ENCODE assay signal across 18 cellular contexts in the genomic region with DNA sequence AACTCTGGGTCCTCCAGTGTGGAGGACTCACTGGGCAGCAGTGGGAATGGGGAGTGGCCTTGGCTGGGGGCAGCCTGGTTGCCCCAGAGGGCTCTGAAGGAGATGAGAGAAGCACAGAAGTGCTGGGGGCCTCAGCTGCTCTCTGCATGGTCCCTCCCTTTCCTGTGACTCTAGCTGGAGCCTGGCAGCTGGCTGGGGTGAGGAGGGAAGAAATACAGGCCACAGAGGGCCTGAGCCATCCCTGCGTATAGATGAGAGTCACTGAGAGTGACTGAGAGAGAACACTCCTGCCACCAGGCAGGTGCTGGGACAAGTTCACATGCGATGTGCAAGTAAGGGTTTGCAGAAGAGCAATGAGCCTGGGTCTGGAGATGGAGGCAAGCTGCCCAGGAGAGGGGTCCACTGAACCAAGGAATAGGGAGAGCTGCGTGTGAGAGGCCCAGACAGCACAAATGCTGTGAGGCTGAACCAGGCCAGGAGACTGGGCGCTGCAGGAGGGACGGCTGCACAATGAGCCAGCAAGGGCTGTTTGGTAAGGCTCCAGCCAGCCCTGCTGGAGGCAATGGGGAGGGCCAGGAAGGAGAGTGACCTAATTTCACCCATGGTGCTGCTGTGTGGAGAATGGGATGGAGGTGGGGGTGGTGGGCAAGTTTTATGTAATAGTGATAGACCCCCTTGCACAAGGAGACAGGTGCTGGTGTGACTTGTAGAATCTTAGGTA.
DNase-seq lines count a peak whose midpoint lies in the region; ATAC-seq and TF ChIP-seq lines count a peak whose summit lies in the region.
"Had no signal": no experiment of that assay in that cellular context is flagged by ENCODE, and none has a peak within 500 bp of the region (broad histone marks: within the 10 kb centered on the region; RNA-seq: fewer than 3 reads in every experiment).

No MANE protein-coding gene starts in this region.

- peak; percentile 29 for ATAC-seq in gastroesophageal sphincter
- ATAC-seq: GM12878, PC-3 had no signal

- H3K4me1 ChIP-seq in gastroesophageal sphincter (peaks cover 0 to 36% (median 4%) of the 10 kb centered on the region in 3 donors), PC-9 (replicated peaks; ENCODE audit: insufficient read depth) (no peaks in the 10 kb centered on the region)
- H3K4me1 ChIP-seq: BLaER1 had no signal

- no peak for TF ChIP-seq EP300 in gastroesophageal sphincter (IDR thresholded peaks at IDR 0.05)

- no peaks in the 10 kb centered on the region for H4K20me1 ChIP-seq in PC-9 (ENCODE audit: insufficient read depth)
- H4K20me1 ChIP-seq: BLaER1 had no signal

- no peaks in the 10 kb centered on the region for H3K9me3 ChIP-seq in gastroesophageal sphincter
- no peaks in the 10 kb centered on the region for H3K9me3 ChIP-seq in PC-9 (ENCODE audit: insufficient read depth, low read depth)
- H3K9me3 ChIP-seq: BLaER1, mucosa of descending colon, transverse colon had no signal

- POLR2A ChIA-PET in PC-9 (lab: Charles Lee; ENCODE audit: unreplicated experiment), result no interaction called here

- WGBS in gastroesophageal sphincter (ENCODE audit: low coverage in 1 of 2), 2 donors, result 29 to 35% methylated on average over 3 to 4 of the region's 5 CpGs

- peak; percentile 49 for DNase-seq in DMS79 treated with DMSO at 0.1 percent for 48 hours (lab: John Stamatoyannopoulos, UW)
- peak; percentile 87 for DNase-seq in NCI-H446 treated with DMSO at 0.1 percent for 48 hours (lab: John Stamatoyannopoulos, UW)
- peak; percentile 46 for DNase-seq in pons (ENCODE audit: low spot score)
- no peak for DNase-seq in PC-9
- no peak for DNase-seq in LoVo (ENCODE audit: low spot score)
- no peak for DNase-seq in HFFc6
- DNase-seq in CD14-positive monocyte (ENCODE audit: low spot score), result no peak
- DNase-seq: activated effector memory CD4-positive, alpha-beta T cell treated with anti-CD3 and anti-CD28 coated beads, Interleukin-2, amount 50 U/mL, for 16 hours; EL; foreskin melanocyte; mucosa of descending colon; PC-3; transverse colon; WERI-Rb-1 had no signal

- H2AFZ ChIP-seq in PC-9, result no peak overlapping the region

- H3K9me3 Mint-ChIP-seq in HFFc6 (peaks cover 67% of the 10 kb centered on the region), CD14-positive monocyte (peaks cover 0 to 6% (median under 1%) of the 10 kb centered on the region in 7 donors)

- H3K4me3 ChIP-seq in gastroesophageal sphincter (no peak overlapping the region), PC-9 (no peak overlapping the region)
- H3K4me3 ChIP-seq: BLaER1, GM12878, mucosa of descending colon, transverse colon had no signal

- H3K4me1 Mint-ChIP-seq in HFFc6 (ENCODE audit: low read depth) (no peaks in the 10 kb centered on the region), CD14-positive monocyte (no peaks in the 10 kb centered on the region)

- no peak overlapping the region for H3K4me2 ChIP-seq in PC-9
- H3K4me2 ChIP-seq: BLaER1 had no signal

- intact Hi-C loops in PC-9 (cut with micrococcal nuclease; ENCODE audit: unreplicated experiment), result no loop called here
- intact Hi-C loops in CD14-positive monocyte (cut with micrococcal nuclease), result no loop called here

- no peak overlapping the region for H3K27ac Mint-ChIP-seq in HFFc6
- H3K27ac Mint-ChIP-seq in CD14-positive monocyte, result no peak overlapping the region
- H3K27ac Mint-ChIP-seq: progenitor cell of endocrine pancreas had no signal

- BruUV-seq in PC-9 (replicated peaks; lab: Mats Ljungman, UMichigan), result no TSS peak

- no peak overlapping the region for H3K27ac ChIP-seq in gastroesophageal sphincter
- H3K27ac ChIP-seq in PC-9, result no peak overlapping the region
- H3K27ac ChIP-seq: BLaER1, transverse colon, WERI-Rb-1 had no signal

- H3K79me2 ChIP-seq in PC-9 (ENCODE audit: low read depth), result no peaks in the 10 kb centered on the region

- peaks cover 3% of the 10 kb centered on the region for H3K27me3 Mint-ChIP-seq in HFFc6 (ENCODE audit: insufficient read depth)
- H3K27me3 Mint-ChIP-seq in CD14-positive monocyte (ENCODE audit: low read depth in 3 of 3), result peaks cover 0 to 2% (median 0%) of the 10 kb centered on the region in 3 donors

- peaks cover 6% of the 10 kb centered on the region; the same call in 1 of the 2 replicates for H3K36me3 Mint-ChIP-seq in HFFc6 (ENCODE audit: low read depth)
- H3K36me3 Mint-ChIP-seq in CD14-positive monocyte, result no peaks in the 10 kb centered on the region

- H3K4me3 Mint-ChIP-seq in HFFc6 (no peak overlapping the region), CD14-positive monocyte (no peak overlapping the region)

- H3K27me3 ChIP-seq in gastroesophageal sphincter, result no peaks in the 10 kb centered on the region
- no peaks in the 10 kb centered on the region for H3K27me3 ChIP-seq in PC-9 (ENCODE audit: insufficient read depth, low read depth)
- H3K27me3 ChIP-seq: BLaER1, transverse colon had no signal

- no peak for TF ChIP-seq POLR2A in gastroesophageal sphincter (IDR thresholded peaks at IDR 0.05)

- H3K36me3 ChIP-seq in gastroesophageal sphincter (no peaks in the 10 kb centered on the region), PC-9 (ENCODE audit: low read depth) (no peaks in the 10 kb centered on the region)
- H3K36me3 ChIP-seq: BLaER1, transverse colon, WERI-Rb-1 had no signal

- CTCF ChIA-PET in PC-9 (lab: Charles Lee), result no interaction called here

- H3F3A ChIP-seq in PC-9 (ENCODE audit: insufficient read depth, low read depth), result no peaks in the 10 kb centered on the region

- TF ChIP-seq CTCF in gastroesophageal sphincter (IDR thresholded peaks at IDR 0.05) (no peak), PC-9 (conservative IDR thresholded peaks at IDR 0.05) (no peak), HFFc6 (IDR thresholded peaks at IDR 0.05) (no peak), CD14-positive monocyte (IDR thresholded peaks at IDR 0.05) (no peak)

- no peaks in the 10 kb centered on the region for H3K9me2 ChIP-seq in PC-9 (ENCODE audit: insufficient read depth)

Comparison
In these comparisons a context has a peak if more than half of its experiments do, and no peak if none do; other contexts are left out.
1. DNase-seq: peak in DMS79 treated with DMSO at 0.1 percent for 48 hours (single experiment), NCI-H446 treated with DMSO at 0.1 percent for 48 hours (single experiment) and pons (single experiment); none in PC-9 (0 of 2), LoVo (single experiment), HFFc6 (single experiment) and CD14-positive monocyte (single experiment).